In the genomic region with DNA sequence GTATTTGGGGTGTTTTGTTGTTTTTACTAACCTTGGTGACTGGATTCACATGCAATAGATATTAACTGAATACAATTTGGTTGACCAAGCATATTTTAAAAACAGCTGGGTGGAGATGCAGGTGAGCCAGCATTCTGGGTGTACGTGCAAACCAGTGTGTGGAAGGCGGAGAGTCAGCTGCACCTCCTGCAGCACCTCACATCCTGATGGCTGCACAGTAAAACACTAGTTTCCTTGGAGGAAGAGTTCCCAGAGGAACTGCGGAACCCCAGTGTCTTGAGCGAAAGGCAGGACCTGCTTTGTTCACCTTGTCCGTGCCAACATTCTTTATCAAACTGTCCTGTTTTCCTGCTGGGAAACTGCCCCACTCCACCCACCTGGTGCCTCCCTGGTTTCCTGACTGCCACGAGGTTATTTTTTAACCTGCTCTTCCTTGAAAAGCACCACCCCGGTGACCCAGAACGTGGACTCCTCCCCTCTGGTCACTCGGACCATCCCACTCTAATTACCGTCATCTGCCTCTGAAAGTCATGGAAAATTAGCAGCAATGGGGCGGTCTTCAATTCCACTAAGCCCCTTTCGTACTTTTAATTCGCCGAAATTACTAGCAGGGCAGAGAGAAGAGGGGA, we compare ENCODE assay signal across 7 cellular contexts. TPM values are rescaled to one million over a fixed set of nuclear protein-coding genes. Genes with fewer than 3 reads are reported as not detected.
DNase-seq lines count a peak whose midpoint lies in the region; ATAC-seq and TF ChIP-seq lines count a peak whose summit lies in the region.

No MANE protein-coding gene starts in this region.

- no peaks in the 10 kb centered on the region for H3K9me3 Mint-ChIP-seq in T-cell

- CTCF ChIA-PET in T-cell (lab: Charles Lee), result interaction anchor here in 1 of 2 donors (0.8 to 2.9 kb wide), 8 partner anchors 13 to 189 kb away, joined by 3 to 43 read pairs (median 4); no protein-coding TSS in a partner anchor

- no peaks in the 10 kb centered on the region for H3K27me3 ChIP-seq in HL-60 (ENCODE audit: insufficient read depth, poor library complexity, severe bottlenecking)

- TF ChIP-seq CTCF in HL-60 (IDR thresholded peaks at IDR 0.05; ENCODE audit: insufficient read depth, low read length), result no peak

- no peak overlapping the region for H3K4me3 ChIP-seq in HL-60 (replicated peaks; ENCODE audit: insufficient read depth, low read length)

- intact Hi-C loops in cardiac septum (cut with DNase I), result loop anchor here (2.0 kb wide), 1 partner anchor 38 kb away; no protein-coding TSS in a partner anchor
- intact Hi-C loops in posterior vena cava (cut with DNase I), result loop anchor here (2.0 to 5.0 kb wide), 4 partner anchors 42 to 112 kb away; no protein-coding TSS in a partner anchor

- peak overlapping the region; percentile 56 to 62 (median 57) for H3K4me3 Mint-ChIP-seq in T-cell

- ATAC-seq in T-cell (replicated peaks in 1 of 4), result no peak
- ATAC-seq in GM19397 (IDR thresholded peaks at IDR 0.05; ENCODE audit: unreplicated experiment), result no peak
- no peak for ATAC-seq in GM18907 (IDR thresholded peaks at IDR 0.05; ENCODE audit: unreplicated experiment)

- no peaks in the 10 kb centered on the region for H3K36me3 Mint-ChIP-seq in T-cell

- peaks cover 72 to 74% (median 72%) of the 10 kb centered on the region in 3 donors for H3K4me1 Mint-ChIP-seq in T-cell

- H3K27me3 Mint-ChIP-seq in T-cell, result no peaks in the 10 kb centered on the region

- H3K27ac ChIP-seq in HL-60 (replicated peaks), result peak overlapping the region; percentile 68

- H3K27ac Mint-ChIP-seq in T-cell, result peak overlapping the region; percentile 93 to 94

- POLR2A ChIA-PET in T-cell (lab: Charles Lee), result no interaction called here

- no peak for DNase-seq in HL-60 (ENCODE audit: low read depth in 1 of 2, low spot score in 1 of 2)
- peak in 2 of 34 experiments; percentile 17 to 19 for DNase-seq in T-cell
- DNase-seq in cardiac septum (ENCODE audit: low spot score), result peak; percentile 79
- peak; percentile 80 for DNase-seq in posterior vena cava (ENCODE audit: low spot score)
- no peak for DNase-seq in stimulated activated CD4-positive, alpha-beta T cell treated with anti-CD3 and anti-CD28 coated beads, Interleukin-4, amount 100 ng/mL, for 24 hours

RNA-seq across cellular contexts. Expression of a gene that starts 1.0 kb away (rescaled TPM):
- total RNA-seq in T-cell (10 to 100 TPM; 29.7 to 58.5 (median 52.0) TPM), cardiac septum (59.4 TPM), posterior vena cava (10 to 100 TPM; 25.8 to 40.3 TPM)

Comparison
In these comparisons a context has a peak if more than half of its experiments do, and no peak if none do; other contexts are left out.
1. DNase-seq: peak in cardiac septum (single experiment) and posterior vena cava (single experiment); none in HL-60 (0 of 2) and stimulated activated CD4-positive, alpha-beta T cell treated with anti-CD3 and anti-CD28 coated beads, Interleukin-4, amount 100 ng/mL, for 24 hours (single experiment).